In genomic region chr11:66924272-66924671, GRCh38 we compare ENCODE assay signal across 33 cellular contexts. TPM values are rescaled to one million over a fixed set of nuclear protein-coding genes. Genes with fewer than 3 reads are reported as not detected.
DNase-seq lines count a peak whose midpoint lies in the region; ATAC-seq, FAIRE-seq and TF ChIP-seq lines count a peak whose summit lies in the region.
"Had no signal": no experiment of that assay in that cellular context is flagged by ENCODE, and none has a peak within 500 bp of the region (broad histone marks: within the 10 kb centered on the region; RNA-seq: fewer than 3 reads in every experiment).

No MANE protein-coding gene starts in this region.

- H3K4me3 Mint-ChIP-seq in immature natural killer cell, result no peak overlapping the region
- H3K4me3 Mint-ChIP-seq in activated CD4-positive, alpha-beta T cell treated with anti-CD3 and anti-CD28 coated beads, Interleukin-2, amount 10 ng/mL, durations not matched to agents 7 days and 5 days, result no peak overlapping the region
- H3K4me3 Mint-ChIP-seq: CD14-positive monocyte; CD4-positive, CD25-positive, alpha-beta regulatory T cell had no signal

- H2BK5ac ChIP-seq in H1 (ENCODE audit: low read depth, low read length), result no peak overlapping the region

- no peak overlapping the region for H3K14ac ChIP-seq in H1 (ENCODE audit: insufficient read length)

- no peak overlapping the region for H3K27ac Mint-ChIP-seq in immature natural killer cell
- H3K27ac Mint-ChIP-seq in activated CD4-positive, alpha-beta T cell treated with anti-CD3 and anti-CD28 coated beads, Interleukin-2, amount 10 ng/mL, durations not matched to agents 7 days and 5 days, result no peak overlapping the region
- H3K27ac Mint-ChIP-seq: CD14-positive monocyte; CD4-positive, alpha-beta memory T cell; CD4-positive, CD25-positive, alpha-beta regulatory T cell; CD8-positive, alpha-beta memory T cell had no signal

- H3K56ac ChIP-seq in H1 (replicated peaks; ENCODE audit: insufficient read length, low read depth, low read length), result no peak overlapping the region

- H3K4me1 ChIP-seq in A549, result peaks cover 33% of the 10 kb centered on the region
- no peaks in the 10 kb centered on the region for H3K4me1 ChIP-seq in HUES48 (ENCODE audit: control insufficient read depth, insufficient read depth, low read length)
- peaks cover 0 to 4% (median 0%) of the 10 kb centered on the region in 4 experiments; a peak in 2 of 7 replicates for H3K4me1 ChIP-seq in H1 (replicated peaks in 1 of 4; ENCODE audit: control insufficient read depth in 3 of 4, insufficient read depth in 4 of 4, low read length in 3 of 4)
- H3K4me1 ChIP-seq: BLaER1 had no signal

- H2BK20ac ChIP-seq in H1 (ENCODE audit: low read length), result no peak overlapping the region

- CTCF ChIA-PET in A549 (lab: Yijun Ruan, JAX) (interaction anchor here (0.6 to 1.1 kb wide), 2 partner anchors 13 to 24 kb away, joined by 3 read pairs; no protein-coding TSS in a partner anchor), H1 (lab: Charles Lee; ENCODE audit: partially characterized antibody) (interaction anchor here (0.6 to 1.9 kb wide), 4 partner anchors 11 to 72 kb away, joined by 3 to 7 read pairs (median 4); no protein-coding TSS in a partner anchor)
- CTCF ChIA-PET in activated CD4-positive, alpha-beta T cell treated with anti-CD3 and anti-CD28 coated beads, Interleukin-2, amount 10 ng/mL, durations not matched to agents 7 days and 5 days (lab: Charles Lee), result interaction anchor here (0.6 to 0.9 kb wide), 3 partner anchors 119 to 361 kb away, joined by 3 to 4 read pairs (median 3); no protein-coding TSS in a partner anchor

- ATAC-seq in A549 (no peak), GM18519 (IDR thresholded peaks at IDR 0.05; ENCODE audit: low FRiP score, unreplicated experiment) (no peak)
- ATAC-seq: GM12878 had no signal

- no peak for FAIRE-seq in A549 (lab: Jason Lieb, UNC)
- FAIRE-seq in H1 (lab: Jason Lieb, UNC), result no peak
- no peak for FAIRE-seq in HTR-8/SVneo (lab: Jason Lieb, UNC)
- FAIRE-seq: GM12878, GM12892, GM18507, GM19239 had no signal

- no peak overlapping the region for H3K4ac ChIP-seq in H1 (replicated peaks; ENCODE audit: insufficient read length, low read depth, low read length)

- no peak for TF ChIP-seq CTCF in A549 (IDR thresholded peaks at IDR 0.05)
- no peak for TF ChIP-seq CTCF in VCaP (conservative IDR thresholded peaks at IDR 0.05)
- no peak for TF ChIP-seq CTCF in H1 (IDR thresholded peaks at IDR 0.05; ENCODE audit: control extremely low read depth in 1 of 3, insufficient read depth in 1 of 3, low read depth in 1 of 3, low read length in 3 of 3)

- H3K4me3 ChIP-seq in A549 (no peak overlapping the region), HUES48 (ENCODE audit: low read depth, low read length) (no peak overlapping the region), H1 (ENCODE audit: extremely low read depth in 1 of 4, insufficient read depth in 2 of 4, low read depth in 3 of 4, low read length in 4 of 4) (no peak overlapping the region)
- H3K4me3 ChIP-seq: BLaER1, GM12878 had no signal

- H3K9ac ChIP-seq in HUES48 (ENCODE audit: low read depth, low read length), result no peak overlapping the region
- H3K9ac ChIP-seq in H1 (replicated peaks in 1 of 4; ENCODE audit: extremely low read depth in 1 of 4, low read depth in 3 of 4, low read length in 3 of 4), result no peak overlapping the region
- H3K9ac ChIP-seq: BLaER1 had no signal

- H4K91ac ChIP-seq in H1 (replicated peaks; ENCODE audit: insufficient read length, low read length), result no peak overlapping the region

- TF ChIP-seq RAD21 in A549 (conservative IDR thresholded peaks at IDR 0.05 in 1 of 2, IDR thresholded peaks at IDR 0.05 in 1 of 2), result no peak
- no peak for TF ChIP-seq RAD21 in H1 (IDR thresholded peaks at IDR 0.05 in 1 of 2, conservative IDR thresholded peaks at IDR 0.05 in 1 of 2; ENCODE audit: low read depth in 2 of 2, low read length in 2 of 2)

- H3K9me3 Mint-ChIP-seq in immature natural killer cell, result no peaks in the 10 kb centered on the region
- peaks cover 6% of the 10 kb centered on the region for H3K9me3 Mint-ChIP-seq in activated CD4-positive, alpha-beta T cell treated with anti-CD3 and anti-CD28 coated beads, Interleukin-2, amount 10 ng/mL, durations not matched to agents 7 days and 5 days
- H3K9me3 Mint-ChIP-seq: CD8-positive, alpha-beta memory T cell had no signal

- H3K23ac ChIP-seq in H1 (ENCODE audit: insufficient read length), result no peak overlapping the region

- H2AFZ ChIP-seq in H1 (ENCODE audit: low read length), result no peak overlapping the region

- no peaks in the 10 kb centered on the region for H3K36me3 ChIP-seq in HUES48 (ENCODE audit: control insufficient read depth, insufficient read depth, low read length)
- no peaks in the 10 kb centered on the region for H3K36me3 ChIP-seq in H1 (ENCODE audit: control insufficient read depth in 2 of 4, insufficient read depth in 4 of 4, low read length in 3 of 4)
- H3K36me3 ChIP-seq: BE2C, BLaER1 had no signal

- peaks cover 0 to 2% (median 0%) of the 10 kb centered on the region in 3 donors for H3K36me3 Mint-ChIP-seq in immature natural killer cell
- H3K36me3 Mint-ChIP-seq in activated CD4-positive, alpha-beta T cell treated with anti-CD3 and anti-CD28 coated beads, Interleukin-2, amount 10 ng/mL, durations not matched to agents 7 days and 5 days (ENCODE audit: low read depth), result no peaks in the 10 kb centered on the region
- H3K36me3 Mint-ChIP-seq: CD14-positive monocyte; CD8-positive, alpha-beta memory T cell had no signal

- H2BK120ac ChIP-seq in H1 (replicated peaks; ENCODE audit: low read depth, low read length), result no peak overlapping the region

- TF ChIP-seq POLR2A in A549 (IDR thresholded peaks at IDR 0.05; ENCODE audit: low read length), result no peak
- TF ChIP-seq POLR2A in H1 (IDR thresholded peaks at IDR 0.05; ENCODE audit: control extremely low read depth in 1 of 2, low read depth in 2 of 2, low read length in 2 of 2), result no peak

- no peaks in the 10 kb centered on the region for H3K4me1 Mint-ChIP-seq in immature natural killer cell
- no peaks in the 10 kb centered on the region for H3K4me1 Mint-ChIP-seq in activated CD4-positive, alpha-beta T cell treated with anti-CD3 and anti-CD28 coated beads, Interleukin-2, amount 10 ng/mL, durations not matched to agents 7 days and 5 days
- H3K4me1 Mint-ChIP-seq: CD4-positive, alpha-beta memory T cell; CD4-positive, CD25-positive, alpha-beta regulatory T cell; CD8-positive, alpha-beta memory T cell had no signal

- no peaks in the 10 kb centered on the region; the same call in 1 of the 2 replicates for H3K79me1 ChIP-seq in H1 (ENCODE audit: low read depth, low read length)

- H3K27me3 Mint-ChIP-seq in immature natural killer cell (ENCODE audit: low read depth in 3 of 3), result peaks cover 0 to 6% (median 3%) of the 10 kb centered on the region in 3 donors
- H3K27me3 Mint-ChIP-seq in activated CD4-positive, alpha-beta T cell treated with anti-CD3 and anti-CD28 coated beads, Interleukin-2, amount 10 ng/mL, durations not matched to agents 7 days and 5 days, result no peaks in the 10 kb centered on the region
- H3K27me3 Mint-ChIP-seq: CD4-positive, alpha-beta memory T cell; CD4-positive, CD25-positive, alpha-beta regulatory T cell had no signal

- no peak overlapping the region for H4K8ac ChIP-seq in H1 (ENCODE audit: extremely low read depth, insufficient read depth, low read length)

- no peak overlapping the region for H2BK15ac ChIP-seq in H1 (ENCODE audit: low read length)

- H3K4me2 ChIP-seq in A549 (no peak overlapping the region), H1 (ENCODE audit: insufficient read depth in 1 of 2, low read depth in 2 of 2, low read length in 2 of 2) (no peak overlapping the region)
- H3K4me2 ChIP-seq: BLaER1 had no signal

- H4K5ac ChIP-seq in H1 (ENCODE audit: insufficient read length, low read depth, low read length), result no peak overlapping the region

- no peaks in the 10 kb centered on the region for H3K79me2 ChIP-seq in H1 (ENCODE audit: control insufficient read depth in 1 of 2, insufficient read depth in 2 of 2, low read length in 2 of 2)

- H4K20me1 ChIP-seq in H1 (replicated peaks in 1 of 2; ENCODE audit: control insufficient read depth in 1 of 2, insufficient read depth in 2 of 2, low read length in 2 of 2), result no peaks in the 10 kb centered on the region
- H4K20me1 ChIP-seq: BLaER1 had no signal

- 100% methylated on average over 1 of the region's 1 CpG for WGBS in A549 (ENCODE audit: missing lambda C conversion rate)
- WGBS in H1 (ENCODE audit: extremely low coverage in 1 of 2, insufficient coverage in 1 of 2, insufficient read length in 1 of 2, insufficient replicate concordance in 2 of 2, low coverage in 1 of 2, low lambda C conversion rate in 2 of 2, missing lambda C conversion rate in 1 of 2), 2 experiments, result 85% methylated on average over 1 of the region's 1 CpG; no CpG with 5 or more reads in 1 of the 2 experiments

- H2BK12ac ChIP-seq in H1 (ENCODE audit: low read depth, low read length), result no peak overlapping the region

- H3K9me3 ChIP-seq in A549, result no peaks in the 10 kb centered on the region
- no peaks in the 10 kb centered on the region for H3K9me3 ChIP-seq in HUES48 (ENCODE audit: control insufficient read depth, insufficient read depth, low read length)
- 0 out of 4 replicates have a peak, but pooled peaks cover 0 to 2% of the 10 kb centered on the region in 2 experiments for H3K9me3 ChIP-seq in H1 (ENCODE audit: insufficient read depth in 2 of 2, low read depth in 1 of 2, low read length in 1 of 2)
- H3K9me3 ChIP-seq: BE2C had no signal

- 0 out of 6 replicates have a peak overlapping the region, but pooled peaks of 1 of the 2 experiments have one; percentile 31 for H3K27ac ChIP-seq in A549
- peak overlapping the region; percentile 68 for H3K27ac ChIP-seq in HUES48 (ENCODE audit: low read depth, low read length)
- peak overlapping the region; percentile 62 for H3K27ac ChIP-seq in VCaP
- H3K27ac ChIP-seq in H1 (ENCODE audit: low read depth, low read length), result no peak overlapping the region
- H3K27ac ChIP-seq: BLaER1 had no signal

- DNase-seq in A549 (ENCODE audit: low read depth in 1 of 2, low spot score in 1 of 2) (no peak), H1 (ENCODE audit: low read depth in 1 of 2, low spot score in 2 of 2) (no peak), immature natural killer cell (no peak), HTR-8/SVneo (ENCODE audit: insufficient read length, low spot score) (no peak)
- no peak for DNase-seq in activated CD4-positive, alpha-beta T cell treated with anti-CD3 and anti-CD28 coated beads, Interleukin-2, amount 10 ng/mL, durations not matched to agents 7 days and 5 days
- DNase-seq: 8988T; ACHN; BE2C; C1 segment of cervical spinal cord; CD4-positive, alpha-beta memory T cell; CD4-positive, CD25-positive, alpha-beta regulatory T cell; CD8-positive, alpha-beta memory T cell; COR-L47; DMS 273 treated with DMSO at 0.1 percent for 48 hours; DMS153; DMS53; DMS79; DND-41; EL; GDM1 had no signal

- no peak overlapping the region for H2AK5ac ChIP-seq in H1 (ENCODE audit: low read depth, low read length)

- no peak overlapping the region for H3K18ac ChIP-seq in H1 (ENCODE audit: extremely low read depth, low read length)

- TF ChIP-seq EP300 in A549 (IDR thresholded peaks at IDR 0.05), result no peak
- TF ChIP-seq EP300 in H1 (IDR thresholded peaks at IDR 0.05; ENCODE audit: borderline replicate concordance in 1 of 2, low read depth in 2 of 2, low read length in 2 of 2), result no peak

- no peaks in the 10 kb centered on the region for H3K23me2 ChIP-seq in H1 (ENCODE audit: low read depth, low read length)

- H3K27me3 ChIP-seq in HUES48 (ENCODE audit: control insufficient read depth, insufficient read depth, low read length) (no peaks in the 10 kb centered on the region), H1 (replicated peaks in 1 of 4; ENCODE audit: control insufficient read depth in 3 of 4, extremely low read depth in 1 of 4, insufficient read depth in 3 of 4, low read length in 3 of 4) (no peaks in the 10 kb centered on the region)
- H3K27me3 ChIP-seq: BE2C, BLaER1 had no signal

- POLR2A ChIA-PET in A549 (lab: Yijun Ruan, JAX), result no interaction called here
- POLR2A ChIA-PET in H1 (lab: Charles Lee; ENCODE audit: partially characterized antibody), result no interaction called here
- POLR2A ChIA-PET in activated CD4-positive, alpha-beta T cell treated with anti-CD3 and anti-CD28 coated beads, Interleukin-2, amount 10 ng/mL, durations not matched to agents 7 days and 5 days (lab: Charles Lee), result no interaction called here

RNA-seq across cellular contexts. Expression of gene PC, which starts 33.9 kb away (rescaled TPM):
- polyA plus RNA-seq in A549 (2011; rRNA removed) (14.2 and 15.7 TPM in 2 replicates), A549 (2017; fragmentation: RNase III; extraction: RNeasy Plus Mini Kit Qiagen cat#74134 plus additional on column Dnase treatment) (31.3 to 53.5 TPM (median 45.9 TPM) in 3 replicates), H1 (2011; rRNA removed) (11.5 and 22.5 TPM in 2 replicates), immature natural killer cell (1 to 10 TPM in 2 of 3 donors, not detected in 1; 3.7 to 4.2 TPM)
- polyA plus RNA-seq in A549 (2012; cell fraction: cytosol; rRNA removed), result 25.1 and 29.6 TPM in 2 replicates
- 88.3 and 105 TPM in 2 replicates for polyA plus RNA-seq in A549 (2012; cell fraction: nucleus; rRNA removed)
- 31.5 and 37.8 TPM in 2 replicates for polyA minus RNA-seq in A549 (2011; rRNA and poly(A)+ RNA removed)
- 27.2 and 27.5 TPM in 2 replicates for total RNA-seq in H1 (2021; fragmentation: NEBNext Ultra II Directional; extraction: Animal tissue kit (Norgen Biotek cat#: 25700))
- 13.7 TPM for polyA plus RNA-seq in H1 (2011; cell fraction: cytosol; rRNA removed)
- polyA plus RNA-seq in H1 (2011; cell fraction: nucleus; rRNA removed), result 62.5 TPM
- polyA plus RNA-seq in H1 (2012, experiment 1 of 2), result 13.1 to 20.2 TPM (median 19.2 TPM) in 4 replicates
- polyA plus RNA-seq in H1 (2012, experiment 2 of 2), result 21.5 TPM
- 6.5 TPM for polyA plus RNA-seq in H1 (2013, experiment 1 of 2)
- polyA plus RNA-seq in H1 (2013, experiment 2 of 2), result 5.8 TPM
- polyA minus RNA-seq in H1 (2011; rRNA and poly(A)+ RNA removed), result 8.1 and 13.0 TPM in 2 replicates
- polyA minus RNA-seq in H1 (2011; cell fraction: cytosol; rRNA and poly(A)+ RNA removed), result 9.8 TPM
- polyA minus RNA-seq in H1 (2011; cell fraction: nucleus; rRNA and poly(A)+ RNA removed), result 22.3 TPM
- total RNA-seq in activated CD4-positive, alpha-beta T cell treated with anti-CD3 and anti-CD28 coated beads, Interleukin-2, amount 10 ng/mL, durations not matched to agents 7 days and 5 days, result 10 to 100 TPM in 1 of 2 experiments, 1 to 10 TPM in 1; 8.8 to 10.1 TPM

RNA-seq across cellular contexts. Expression of gene C11orf86, which starts 50.8 kb away (rescaled TPM):
- polyA plus RNA-seq in A549 (2011; rRNA removed), result 9.3 and 10.8 TPM in 2 replicates
- polyA plus RNA-seq in A549 (2012; cell fraction: cytosol; rRNA removed), result 34.5 and 42.5 TPM in 2 replicates
- 23.0 and 24.9 TPM in 2 replicates for polyA plus RNA-seq in A549 (2012; cell fraction: nucleus; rRNA removed)
- 39.7 to 59.6 TPM (median 56.4 TPM) in 3 replicates for polyA plus RNA-seq in A549 (2017; fragmentation: RNase III; extraction: RNeasy Plus Mini Kit Qiagen cat#74134 plus additional on column Dnase treatment)
- 2.7 and 5.4 TPM in 2 replicates for polyA minus RNA-seq in A549 (2011; rRNA and poly(A)+ RNA removed)
- total RNA-seq in H1 (2021; fragmentation: NEBNext Ultra II Directional; extraction: Animal tissue kit (Norgen Biotek cat#: 25700)), result 0.91 and 1.2 TPM in 2 replicates
- 0.97 and 1.6 TPM in 2 replicates for polyA plus RNA-seq in H1 (2011; rRNA removed)
- 0.79 TPM for polyA plus RNA-seq in H1 (2011; cell fraction: cytosol; rRNA removed)
- polyA plus RNA-seq in H1 (2011; cell fraction: nucleus; rRNA removed), result 1.2 TPM
- 0.30 to 0.62 TPM (median 0.58 TPM) in 4 replicates for polyA plus RNA-seq in H1 (2012, experiment 1 of 2)
- polyA plus RNA-seq in H1 (2012, experiment 2 of 2), result 0.77 TPM
- polyA plus RNA-seq in H1 (2013, experiment 1 of 2), result 0.28 TPM
- polyA plus RNA-seq in H1 (2013, experiment 2 of 2), result 0.22 TPM
- polyA minus RNA-seq in H1 (2011; rRNA and poly(A)+ RNA removed), result 0.39 and 0.44 TPM in 2 replicates
- not detected for polyA minus RNA-seq in H1 (2011; cell fraction: cytosol; rRNA and poly(A)+ RNA removed)
- 0.90 TPM for polyA minus RNA-seq in H1 (2011; cell fraction: nucleus; rRNA and poly(A)+ RNA removed)
- not detected for polyA plus RNA-seq in immature natural killer cell
- total RNA-seq in activated CD4-positive, alpha-beta T cell treated with anti-CD3 and anti-CD28 coated beads, Interleukin-2, amount 10 ng/mL, durations not matched to agents 7 days and 5 days, result not detected
- total RNA-seq: A673; CD4-positive, alpha-beta memory T cell; CD4-positive, CD25-positive, alpha-beta regulatory T cell; CD8-positive, alpha-beta memory T cell; Daoy; G401; GM12878 had no signal
- polyA plus RNA-seq: AG04450; CD14-positive monocyte; CD4-positive, alpha-beta memory T cell; CD4-positive, CD25-positive, alpha-beta regulatory T cell; CD8-positive, alpha-beta memory T cell; GM12878 had no signal

Comparison
In these comparisons a context has a peak if more than half of its experiments do, and no peak if none do; other contexts are left out.
1. Of the 18 proteins assayed by ChIP-seq in both H1 and A549: peak only in H1: none; only in A549: none; in both: MAFK; in neither: 17.